ENCODE assay signal across 9 cellular contexts in the genomic region with DNA sequence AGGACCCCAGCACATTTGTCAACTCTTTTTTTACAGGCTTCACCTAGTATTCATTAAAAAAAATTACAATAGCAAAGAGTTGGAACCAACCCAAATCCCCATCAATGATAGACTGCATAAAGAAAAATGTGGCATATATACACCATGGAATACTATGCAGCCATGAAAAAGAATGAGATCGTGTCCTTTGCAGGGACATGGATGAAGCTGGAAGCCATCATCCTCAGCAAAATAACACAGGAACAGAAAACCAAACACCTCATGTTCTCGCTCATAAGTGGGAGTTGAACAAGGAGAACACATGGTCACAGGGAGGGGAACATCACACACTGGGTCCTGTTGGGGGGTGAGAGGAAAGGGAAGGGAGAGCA. TPM values are rescaled to one million over a fixed set of nuclear protein-coding genes. Genes with fewer than 3 reads are reported as not detected.
"Had no signal": no experiment of that assay in that cellular context is flagged by ENCODE, and none has a peak within 500 bp of the region (broad histone marks: within the 10 kb centered on the region; RNA-seq: fewer than 3 reads in every experiment).

No MANE protein-coding gene starts in this region.

RNA-seq across cellular contexts. Expression of gene ABCA8, which starts 11.4 kb away (rescaled TPM):
- total RNA-seq: activated naive CD4-positive, alpha-beta T cell treated with anti-CD3 and anti-CD28 coated beads for 36 hours; activated naive CD4-positive, alpha-beta T cell treated with anti-CD3 and anti-CD28 coated beads, Interleukin-2, amount 50 U/mL, for 72 hours; activated naive CD8-positive, alpha-beta T cell treated with anti-CD3 and anti-CD28 coated beads for 36 hours; activated naive CD8-positive, alpha-beta T cell treated with anti-CD3 and anti-CD28 coated beads, Interleukin-2, amount 10 ng/mL, durations not matched to agents 7 days and 5 days; activated T-cell treated with anti-CD3 and anti-CD28 coated beads, Interleukin-2, amount 50 U/mL, for 72 hours; activated T-helper 1 cell treated with anti-CD3 and anti-CD28 coated beads, Interleukin-12 subunit alpha, Interleukin-12 subunit beta, Interleukin-2, Interleukin-4 antibody, amounts not matched to agents 30 ng/mL and 10 ng/mL and 1 ng/mL, durations not matched to agents 14 hours and 24 hours and 36 hours; activated T-helper 17 cell treated with anti-CD3 and anti-CD28 coated beads, Interleukin-2, amount 50 U/mL, for 72 hours; activated T-helper 2 cell treated with anti-CD3 and anti-CD28 coated beads, Interferon-gamma antibody, Interleukin-2, Interleukin-4, amounts not matched to agents 10 μg/mL and 5 μg/mL and 100 μg/mL, durations not matched to agents 14 hours and 24 hours and 36 hours; astrocyte had no signal
